ENCODE assay signal across 8 cellular contexts in the genomic region with DNA sequence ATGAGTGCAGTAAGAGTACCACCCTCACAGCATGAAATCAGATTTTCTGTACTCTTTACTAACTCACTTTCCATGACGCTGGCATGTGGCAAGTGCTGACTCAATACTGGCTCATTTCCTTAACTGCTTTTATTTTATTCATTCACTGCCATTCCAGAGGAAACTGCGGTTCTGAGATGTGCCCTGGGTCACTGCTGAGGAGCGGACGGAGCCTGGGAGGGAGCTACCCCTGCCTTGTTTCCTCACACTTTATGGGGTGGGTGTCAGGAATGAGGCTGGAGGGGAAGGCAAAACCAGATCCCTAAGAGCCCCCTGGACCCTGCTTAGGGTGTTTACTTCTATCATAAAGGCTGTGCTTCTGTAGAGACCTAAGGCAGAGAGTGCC. TPM values are rescaled to one million over a fixed set of nuclear protein-coding genes. Genes with fewer than 3 reads are reported as not detected.
A peak's percentile ranks its signal among the peaks of the same experiment; 100 is the strongest.
DNase-seq lines count a peak whose midpoint lies in the region; FAIRE-seq and TF ChIP-seq lines count a peak whose summit lies in the region.

No MANE protein-coding gene starts in this region.

- H3K4me3 ChIP-seq in kidney epithelial cell (ENCODE audit: low read depth, low read length) (no peak overlapping the region), BE2C (ENCODE audit: low read depth, low read length) (no peak overlapping the region)

- H3K9me3 Mint-ChIP-seq in activated T-helper 1 cell treated with anti-CD3 and anti-CD28 coated beads, Interleukin-12 subunit alpha, Interleukin-12 subunit beta, Interleukin-2, Interleukin-4 antibody, amounts not matched to agents 30 ng/mL and 10 ng/mL and 1 ng/mL, durations not matched to agents 14 hours and 24 hours and 36 hours, result no peaks in the 10 kb centered on the region

- H3K9me3 ChIP-seq in BE2C, result no peaks in the 10 kb centered on the region

- H3K36me3 Mint-ChIP-seq in activated T-helper 1 cell treated with anti-CD3 and anti-CD28 coated beads, Interleukin-12 subunit alpha, Interleukin-12 subunit beta, Interleukin-2, Interleukin-4 antibody, amounts not matched to agents 30 ng/mL and 10 ng/mL and 1 ng/mL, durations not matched to agents 14 hours and 24 hours and 36 hours (ENCODE audit: low read depth), result peaks cover 10% of the 10 kb centered on the region

- H3K27me3 ChIP-seq in kidney epithelial cell (ENCODE audit: control insufficient read depth, insufficient read depth, low read length) (no peaks in the 10 kb centered on the region), BE2C (no peaks in the 10 kb centered on the region)

- FAIRE-seq in GM12891 (lab: Jason Lieb, UNC), result no peak

- intact Hi-C loops in activated T-helper 1 cell treated with anti-CD3 and anti-CD28 coated beads, Interleukin-12 subunit alpha, Interleukin-12 subunit beta, Interleukin-2, Interleukin-4 antibody, amounts not matched to agents 30 ng/mL and 10 ng/mL and 1 ng/mL, durations not matched to agents 14 hours and 24 hours and 36 hours (cut with micrococcal nuclease), result loop anchor here (1.0 to 5.0 kb wide), 5 partner anchors 48 to 1237 kb away; partner anchors contain the start of genes CEP162 and SYNCRIP

- peak overlapping the region; percentile 43 for H3K4me3 Mint-ChIP-seq in activated T-helper 1 cell treated with anti-CD3 and anti-CD28 coated beads, Interleukin-12 subunit alpha, Interleukin-12 subunit beta, Interleukin-2, Interleukin-4 antibody, amounts not matched to agents 30 ng/mL and 10 ng/mL and 1 ng/mL, durations not matched to agents 14 hours and 24 hours and 36 hours

- TF ChIP-seq CTCF in kidney epithelial cell (IDR thresholded peaks at IDR 0.05; ENCODE audit: insufficient read depth, low read length, poor library complexity, severe bottlenecking) (no peak), BE2C (IDR thresholded peaks at IDR 0.05; ENCODE audit: low read depth, low read length) (no peak)

- DNase-seq in stimulated activated naive CD4-positive, alpha-beta T cell treated with Interleukin-2 at 50 U/mL for 16 hours (lab: John Stamatoyannopoulos, UW), result peak; percentile 27
- no peak for DNase-seq in stimulated activated naive CD4-positive, alpha-beta T cell (lab: John Stamatoyannopoulos, UW)
- peak; percentile 14 for DNase-seq in activated T-helper 1 cell treated with anti-CD3 and anti-CD28 coated beads, Interleukin-12 subunit alpha, Interleukin-12 subunit beta, Interleukin-2, Interleukin-4 antibody, amounts not matched to agents 30 ng/mL and 10 ng/mL and 1 ng/mL, durations not matched to agents 14 hours and 24 hours and 36 hours (ENCODE audit: low spot score)
- peak; percentile 91 for DNase-seq in kidney epithelial cell (ENCODE audit: low read depth)
- no peak for DNase-seq in activated gamma-delta T cell treated with Interleukin-2 at 50 U/mL for 16 hours
- DNase-seq in GM12891 (ENCODE audit: insufficient read length, low spot score), result no peak
- no peak for DNase-seq in KG1 (lab: John Stamatoyannopoulos, UW)
- no peak for DNase-seq in BE2C

- peaks cover 1% of the 10 kb centered on the region for H3K36me3 ChIP-seq in kidney epithelial cell (ENCODE audit: control insufficient read depth, insufficient read depth, low read length)
- H3K36me3 ChIP-seq in BE2C, result no peaks in the 10 kb centered on the region

- no peak for TF ChIP-seq POLR2A in GM12891 (IDR thresholded peaks at IDR 0.05; ENCODE audit: low read depth, low read length)

- H3K27ac Mint-ChIP-seq in activated T-helper 1 cell treated with anti-CD3 and anti-CD28 coated beads, Interleukin-12 subunit alpha, Interleukin-12 subunit beta, Interleukin-2, Interleukin-4 antibody, amounts not matched to agents 30 ng/mL and 10 ng/mL and 1 ng/mL, durations not matched to agents 14 hours and 24 hours and 36 hours, result peak overlapping the region; percentile 90

- peaks cover 75% of the 10 kb centered on the region for H3K4me1 Mint-ChIP-seq in activated T-helper 1 cell treated with anti-CD3 and anti-CD28 coated beads, Interleukin-12 subunit alpha, Interleukin-12 subunit beta, Interleukin-2, Interleukin-4 antibody, amounts not matched to agents 30 ng/mL and 10 ng/mL and 1 ng/mL, durations not matched to agents 14 hours and 24 hours and 36 hours (ENCODE audit: low read depth)

- H3K27me3 Mint-ChIP-seq in activated T-helper 1 cell treated with anti-CD3 and anti-CD28 coated beads, Interleukin-12 subunit alpha, Interleukin-12 subunit beta, Interleukin-2, Interleukin-4 antibody, amounts not matched to agents 30 ng/mL and 10 ng/mL and 1 ng/mL, durations not matched to agents 14 hours and 24 hours and 36 hours (ENCODE audit: insufficient read depth), result peaks cover 2% of the 10 kb centered on the region

- H3K4me1 ChIP-seq in BE2C, result no peaks in the 10 kb centered on the region; the same call in 1 of the 2 replicates

TF ChIP-seq in GM12891, 5 proteins besides CTCF, POLR2A, EP300 and RAD21:
- TF ChIP-seq TAF1 (IDR thresholded peaks at IDR 0.05; ENCODE audit: low read depth, low read length) (no peak), POLR2AphosphoS5 (IDR thresholded peaks at IDR 0.05; ENCODE audit: low read depth, low read length) (no peak)
TF ChIP-seq in GM12891: peak in this region for 0.

RNA-seq across cellular contexts. Expression of gene NT5E, which starts 14.4 kb away (rescaled TPM):
- 12.5 and 15.2 TPM in 2 replicates for total RNA-seq in activated T-helper 1 cell treated with anti-CD3 and anti-CD28 coated beads, Interleukin-12 subunit alpha, Interleukin-12 subunit beta, Interleukin-2, Interleukin-4 antibody, amounts not matched to agents 30 ng/mL and 10 ng/mL and 1 ng/mL, durations not matched to agents 14 hours and 24 hours and 36 hours
- 101 and 109 TPM in 2 replicates for total RNA-seq in kidney epithelial cell
- 3.2 TPM for polyA plus RNA-seq in GM12891 (2012; ENCODE audit: low read depth, missing spikeins)
- 6.8 TPM for polyA plus RNA-seq in BE2C (2012; ENCODE audit: insufficient read depth, insufficient read length, low read depth)

Comparison
In these comparisons a context has a peak if more than half of its experiments do, and no peak if none do; other contexts are left out.
1. DNase-seq: peak in stimulated activated naive CD4-positive, alpha-beta T cell treated with Interleukin-2 at 50 U/mL for 16 hours (single experiment), activated T-helper 1 cell treated with anti-CD3 and anti-CD28 coated beads, Interleukin-12 subunit alpha, Interleukin-12 subunit beta, Interleukin-2, Interleukin-4 antibody, amounts not matched to agents 30 ng/mL and 10 ng/mL and 1 ng/mL, durations not matched to agents 14 hours and 24 hours and 36 hours (single experiment) and kidney epithelial cell (single experiment); none in stimulated activated naive CD4-positive, alpha-beta T cell (0 of 6), activated gamma-delta T cell treated with Interleukin-2 at 50 U/mL for 16 hours (single experiment), GM12891 (single experiment), KG1 (single experiment) and BE2C (single experiment).